ENCODE assay signal across 17 cellular contexts in genomic region chr6:4910060-4910746, GRCh38.
DNase-seq lines count a peak whose midpoint lies in the region; ATAC-seq and TF ChIP-seq lines count a peak whose summit lies in the region.
"Had no signal": no experiment of that assay in that cellular context is flagged by ENCODE, and none has a peak within 500 bp of the region (broad histone marks: within the 10 kb centered on the region; RNA-seq: fewer than 3 reads in every experiment).

No MANE protein-coding gene starts in this region.

- peaks cover 0 to 17% (median 5%) of the 10 kb centered on the region in 4 donors for H3K4me1 ChIP-seq in right lobe of liver

- intact Hi-C loops in right lobe of liver (cut with DNase I): no loop called here

- H3K9me3 ChIP-seq in right lobe of liver: no peaks in the 10 kb centered on the region
- H3K9me3 ChIP-seq: ascending aorta, uterus had no signal

- ATAC-seq in right lobe of liver (peak; percentile 50 to 73 (median 72)), HG03565 (IDR thresholded peaks at IDR 0.05; ENCODE audit: unreplicated experiment) (no peak), HG03439 (IDR thresholded peaks at IDR 0.05; ENCODE audit: unreplicated experiment) (no peak), GM21447 (IDR thresholded peaks at IDR 0.05; ENCODE audit: unreplicated experiment) (no peak)
- ATAC-seq: foreskin keratinocyte, T-helper 17 cell had no signal

- TF ChIP-seq POLR2A in right lobe of liver (IDR thresholded peaks at IDR 0.05): no peak

- 81% methylated on average over 8 of the region's 8 CpGs for WGBS in right lobe of liver (ENCODE audit: insufficient coverage, low coverage, low lambda C conversion rate, missing lambda C conversion rate)

- DNase-seq in Caki2 (ENCODE audit: low read depth): peak; percentile 66
- DNase-seq in M059J (ENCODE audit: low read depth): peak; percentile 42
- peak; percentile 56 for DNase-seq in NCI-H748 treated with DMSO at 0.1 percent for 48 hours (lab: John Stamatoyannopoulos, UW)
- no peak for DNase-seq in right lobe of liver
- no peak for DNase-seq in brain microvascular endothelial cell
- DNase-seq: activated CD4-positive, alpha-beta T cell treated with anti-CD3 and anti-CD28 coated beads for 48 hours; effector memory CD4-positive, alpha-beta T cell; EL; foreskin keratinocyte; Kasumi-1; midbrain; T-helper 17 cell; uterus had no signal

- H3K4me3 ChIP-seq in right lobe of liver (no peak overlapping the region), brain microvascular endothelial cell (ENCODE audit: low read depth, low read length) (no peak overlapping the region)
- H3K4me3 ChIP-seq: ascending aorta, uterus had no signal

- H3K36me3 ChIP-seq in right lobe of liver (no peaks in the 10 kb centered on the region), brain microvascular endothelial cell (replicated peaks) (no peaks in the 10 kb centered on the region)
- H3K36me3 ChIP-seq: uterus had no signal

- in situ Hi-C loops in Caki2 (cut with HindIII; ENCODE audit: low pct_unique_long_range_greater_than_20kb, low sequenced_read_pairs) (no loop called here), brain microvascular endothelial cell (cut with HindIII; ENCODE audit: low pct_ligation_motif_present, low sequenced_read_pairs) (no loop called here)

- no peaks in the 10 kb centered on the region for H3K27me3 ChIP-seq in right lobe of liver
- no peaks in the 10 kb centered on the region for H3K27me3 ChIP-seq in brain microvascular endothelial cell (replicated peaks)
- H3K27me3 ChIP-seq: ascending aorta, foreskin keratinocyte, uterus had no signal

- H3K27ac ChIP-seq in right lobe of liver: no peak overlapping the region
- no peak overlapping the region for H3K27ac ChIP-seq in brain microvascular endothelial cell
- H3K27ac ChIP-seq: ascending aorta, foreskin keratinocyte, uterus had no signal

- no peak for TF ChIP-seq CTCF in right lobe of liver (IDR thresholded peaks at IDR 0.05)
- TF ChIP-seq CTCF in brain microvascular endothelial cell (IDR thresholded peaks at IDR 0.05; ENCODE audit: low read depth, low read length, missing control alignments): no peak

Comparison
In these comparisons a context has a peak if more than half of its experiments do, and no peak if none do; other contexts are left out.
1. DNase-seq: peak in Caki2 (single experiment), M059J (single experiment) and NCI-H748 treated with DMSO at 0.1 percent for 48 hours (single experiment); none in right lobe of liver (0 of 3) and brain microvascular endothelial cell (single experiment).
2. ATAC-seq: peak in right lobe of liver (4 of 4); none in HG03565 (single experiment), HG03439 (single experiment) and GM21447 (single experiment).